In the genomic region with DNA sequence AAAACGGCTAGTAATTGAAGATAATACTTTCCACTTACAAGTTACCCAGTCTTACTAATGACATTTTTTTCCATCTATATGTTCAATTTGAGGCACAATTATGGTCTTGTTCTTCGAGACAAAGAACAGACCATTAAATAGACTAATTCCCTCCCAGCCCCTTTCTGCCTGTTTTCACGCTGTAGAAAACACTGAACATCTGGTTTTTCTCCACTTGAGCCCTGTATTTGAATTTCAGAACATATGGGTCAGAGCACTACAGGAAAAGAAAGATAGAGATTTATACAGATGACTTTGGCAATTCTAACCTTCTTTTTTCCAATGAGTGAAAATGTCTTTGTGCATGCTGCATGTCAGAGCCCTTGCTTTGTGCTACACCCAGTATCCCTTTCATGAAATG, we compare ENCODE assay signal across 15 cellular contexts.
DNase-seq lines count a peak whose midpoint lies in the region; ATAC-seq lines count a peak whose summit lies in the region.
"Had no signal": no experiment of that assay in that cellular context is flagged by ENCODE, and none has a peak within 500 bp of the region (broad histone marks: within the 10 kb centered on the region; RNA-seq: fewer than 3 reads in every experiment).

No MANE protein-coding gene starts in this region.

- POLR2A ChIA-PET in naive thymus-derived CD8-positive, alpha-beta T cell (lab: Charles Lee), result no interaction called here

- no peak for ATAC-seq in naive thymus-derived CD8-positive, alpha-beta T cell
- ATAC-seq: CD8-positive, alpha-beta T cell had no signal

- H3K9me3 Mint-ChIP-seq in naive thymus-derived CD8-positive, alpha-beta T cell, result peaks cover 0 to 7% (median 0%) of the 10 kb centered on the region in 9 donors
- H3K9me3 Mint-ChIP-seq: CD8-positive, alpha-beta T cell had no signal

- no peak overlapping the region for H3K4me3 Mint-ChIP-seq in naive thymus-derived CD8-positive, alpha-beta T cell
- H3K4me3 Mint-ChIP-seq: B cell; CD4-positive, CD25-positive, alpha-beta regulatory T cell; CD8-positive, alpha-beta T cell; HFFc6 had no signal

- DNase-seq in NCI-H1694 treated with DMSO at 0.1 percent for 48 hours (lab: John Stamatoyannopoulos, UW) (peak; percentile 11), NCI-H1694 (lab: John Stamatoyannopoulos, UW) (no peak), NCI-H524 treated with DMSO at 0.1 percent for 48 hours (lab: John Stamatoyannopoulos, UW) (peak; percentile 86), left kidney (ENCODE audit: low read depth, low spot score) (peak; percentile 11), GM03348 (ENCODE audit: low spot score) (no peak), NCI-H2029 treated with DMSO at 0.1 percent for 48 hours (lab: John Stamatoyannopoulos, UW) (no peak)
- DNase-seq in naive thymus-derived CD8-positive, alpha-beta T cell, result no peak
- DNase-seq: CD4-positive, CD25-positive, alpha-beta regulatory T cell; CD8-positive, alpha-beta T cell; DMS 273 treated with DMSO at 0.1 percent for 48 hours; DMS79 treated with DMSO at 0.1 percent for 48 hours; GF-D8; GOT3; HFFc6 had no signal

- H3K36me3 Mint-ChIP-seq in naive thymus-derived CD8-positive, alpha-beta T cell, result no peaks in the 10 kb centered on the region
- H3K36me3 Mint-ChIP-seq: CD4-positive, CD25-positive, alpha-beta regulatory T cell; CD8-positive, alpha-beta T cell had no signal

- H3K27me3 Mint-ChIP-seq in naive thymus-derived CD8-positive, alpha-beta T cell, result peaks cover 0 to 2% (median 0%) of the 10 kb centered on the region in 5 donors
- H3K27me3 Mint-ChIP-seq: B cell; CD4-positive, CD25-positive, alpha-beta regulatory T cell had no signal

- H3K4me1 Mint-ChIP-seq in naive thymus-derived CD8-positive, alpha-beta T cell, result no peaks in the 10 kb centered on the region
- H3K4me1 Mint-ChIP-seq: B cell; CD4-positive, CD25-positive, alpha-beta regulatory T cell had no signal

- H3K27ac Mint-ChIP-seq in naive thymus-derived CD8-positive, alpha-beta T cell, result no peak overlapping the region
- H3K27ac Mint-ChIP-seq: B cell; CD4-positive, CD25-positive, alpha-beta regulatory T cell; CD8-positive, alpha-beta T cell; HFFc6 had no signal

Comparison
In these comparisons a context has a peak if more than half of its experiments do, and no peak if none do; other contexts are left out.
1. DNase-seq: peak in NCI-H1694 treated with DMSO at 0.1 percent for 48 hours (single experiment), NCI-H524 treated with DMSO at 0.1 percent for 48 hours (single experiment) and left kidney (single experiment); none in NCI-H1694 (single experiment), naive thymus-derived CD8-positive, alpha-beta T cell (0 of 10), GM03348 (single experiment) and NCI-H2029 treated with DMSO at 0.1 percent for 48 hours (single experiment).